Comparison of ENCODE assay signal across 13 cellular contexts in genomic region chr10:103829838-103830465, GRCh38.
"Had no signal": no experiment of that assay in that cellular context is flagged by ENCODE, and none has a peak within 500 bp of the region (broad histone marks: within the 10 kb centered on the region; RNA-seq: fewer than 3 reads in every experiment).

No MANE protein-coding gene starts in this region.

- H3K9me3 ChIP-seq: esophagus muscularis mucosa, testis had no signal

- H3K27ac ChIP-seq: brain microvascular endothelial cell, esophagus muscularis mucosa, left lung, testis had no signal

- ATAC-seq: left lung; stimulated activated naive CD8-positive, alpha-beta T cell treated with anti-CD3 and anti-CD28 coated beads, Interleukin-15, amount 100 ng/mL, for 72 hours had no signal

- H3K4me3 ChIP-seq: esophagus muscularis mucosa, left lung, testis had no signal

- H3K36me3 ChIP-seq: brain microvascular endothelial cell, esophagus muscularis mucosa, left lung had no signal

- DNase-seq: activated CD4-positive, CD25-positive, alpha-beta regulatory T cell; activated effector memory CD4-positive, alpha-beta T cell treated with Interleukin-2 at 50 U/mL for 16 hours; activated T-cell treated with anti-CD3 and anti-CD28 coated beads, Interleukin-2, amount 50 U/mL, for 1 hour; amygdala; brain microvascular endothelial cell; foreskin fibroblast; left lung; nephron progenitor cell; stimulated activated CD4-positive, alpha-beta T cell treated with anti-CD3 and anti-CD28 coated beads, Interleukin-15, amount 100 ng/mL, for 24 hours; stimulated activated CD4-positive, alpha-beta T cell treated with anti-CD3 and anti-CD28 coated beads, Interleukin-4, amount 100 ng/mL, for 24 hours; stimulated activated naive CD8-positive, alpha-beta T cell treated with anti-CD3 and anti-CD28 coated beads, Interleukin-15, amount 100 ng/mL, for 72 hours; testis had no signal

- H3K27me3 ChIP-seq: brain microvascular endothelial cell, esophagus muscularis mucosa, left lung, testis had no signal
